28 cellular contexts compared by ENCODE assay signal in the genomic region with DNA sequence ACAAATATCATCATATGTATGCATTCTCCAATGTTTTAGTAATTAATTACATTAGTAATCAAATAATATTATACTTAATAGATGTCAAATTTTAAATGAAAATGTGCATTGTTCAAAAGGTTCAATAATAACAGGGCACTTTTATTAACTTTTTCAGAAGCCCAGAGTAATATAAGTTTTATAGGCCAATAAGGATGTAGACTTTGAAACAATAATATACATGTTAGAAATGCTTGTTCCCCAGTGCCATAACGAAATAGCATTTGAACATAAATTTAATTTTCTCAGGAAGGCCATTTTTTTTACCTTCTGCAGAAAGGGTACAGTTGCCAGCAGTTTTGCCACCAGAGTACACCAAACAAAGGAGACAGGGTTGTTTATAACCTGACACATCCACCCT.
"Had no signal": no experiment of that assay in that cellular context is flagged by ENCODE, and none has a peak within 500 bp of the region (broad histone marks: within the 10 kb centered on the region; RNA-seq: fewer than 3 reads in every experiment).

No MANE protein-coding gene starts in this region.

- H3K9me3 ChIP-seq: adrenal gland, body of pancreas, colonic mucosa had no signal

- H3K27me3 ChIP-seq: adrenal gland, body of pancreas, colonic mucosa, dorsolateral prefrontal cortex had no signal

- H3K36me3 ChIP-seq: adrenal gland, colonic mucosa, WERI-Rb-1 had no signal

- DNase-seq: activated B cell treated with CpG ODN at 0.5 μM for 24 hours; activated CD4-positive, alpha-beta T cell treated with anti-CD3 and anti-CD28 coated beads for 48 hours; activated CD4-positive, alpha-beta T cell treated with anti-CD3 and anti-CD28 coated beads, Interleukin-2, amount 50 U/mL, for 1 hour; activated CD4-positive, alpha-beta T cell treated with anti-CD3 and anti-CD28 coated beads, Interleukin-2, amount 50 U/mL, for 48 hours; activated CD8-positive, alpha-beta memory T cell treated with anti-CD3 and anti-CD28 coated beads for 24 hours; activated CD8-positive, alpha-beta T cell treated with anti-CD3 and anti-CD28 coated beads for 36 hours; activated effector memory CD4-positive, alpha-beta T cell treated with anti-CD3 and anti-CD28 coated beads, Interleukin-2, amount 50 U/mL, for 16 hours; activated naive CD4-positive, alpha-beta T cell treated with anti-CD3 and anti-CD28 coated beads for 36 hours; activated naive CD8-positive, alpha-beta T cell treated with anti-CD3 and anti-CD28 coated beads for 36 hours; activated naive CD8-positive, alpha-beta T cell treated with anti-CD3 and anti-CD28 coated beads, Interleukin-2, amount 50 U/mL, for 24 hours; activated T-cell treated with anti-CD3 and anti-CD28 coated beads, Interleukin-2, amount 50 U/mL, for 4 hours; adrenal gland; amygdala; aorta; body of pancreas; caudate nucleus; colonic mucosa; dorsolateral prefrontal cortex; effector memory CD4-positive, alpha-beta T cell; endodermal cell; foreskin fibroblast; T-helper 1 cell; T-helper 17 cell; T1000; WERI-Rb-1 had no signal

- FAIRE-seq: frontal cortex had no signal

- H3K4me1 ChIP-seq: adrenal gland, colonic mucosa had no signal

- H3K27ac ChIP-seq: adrenal gland, body of pancreas, dorsolateral prefrontal cortex, WERI-Rb-1 had no signal

- ATAC-seq: activated CD4-positive, CD25-positive, alpha-beta regulatory T cell treated with anti-CD3 and anti-CD28 coated beads, Interleukin-2, amount 50 U/mL, for 24 hours; activated CD8-positive, alpha-beta T cell treated with anti-CD3 and anti-CD28 coated beads for 36 hours; activated naive CD8-positive, alpha-beta T cell treated with anti-CD3 and anti-CD28 coated beads, Interleukin-2, amount 50 U/mL, for 24 hours; activated T-cell treated with anti-CD3 and anti-CD28 coated beads, Interleukin-2, amount 50 U/mL, for 4 hours; body of pancreas; esophagus mucosa; T-helper 17 cell had no signal

- H3K4me3 ChIP-seq: adrenal gland, body of pancreas, colonic mucosa, dorsolateral prefrontal cortex had no signal
